Comparison of ENCODE assay signal across 12 cellular contexts in the genomic region with DNA sequence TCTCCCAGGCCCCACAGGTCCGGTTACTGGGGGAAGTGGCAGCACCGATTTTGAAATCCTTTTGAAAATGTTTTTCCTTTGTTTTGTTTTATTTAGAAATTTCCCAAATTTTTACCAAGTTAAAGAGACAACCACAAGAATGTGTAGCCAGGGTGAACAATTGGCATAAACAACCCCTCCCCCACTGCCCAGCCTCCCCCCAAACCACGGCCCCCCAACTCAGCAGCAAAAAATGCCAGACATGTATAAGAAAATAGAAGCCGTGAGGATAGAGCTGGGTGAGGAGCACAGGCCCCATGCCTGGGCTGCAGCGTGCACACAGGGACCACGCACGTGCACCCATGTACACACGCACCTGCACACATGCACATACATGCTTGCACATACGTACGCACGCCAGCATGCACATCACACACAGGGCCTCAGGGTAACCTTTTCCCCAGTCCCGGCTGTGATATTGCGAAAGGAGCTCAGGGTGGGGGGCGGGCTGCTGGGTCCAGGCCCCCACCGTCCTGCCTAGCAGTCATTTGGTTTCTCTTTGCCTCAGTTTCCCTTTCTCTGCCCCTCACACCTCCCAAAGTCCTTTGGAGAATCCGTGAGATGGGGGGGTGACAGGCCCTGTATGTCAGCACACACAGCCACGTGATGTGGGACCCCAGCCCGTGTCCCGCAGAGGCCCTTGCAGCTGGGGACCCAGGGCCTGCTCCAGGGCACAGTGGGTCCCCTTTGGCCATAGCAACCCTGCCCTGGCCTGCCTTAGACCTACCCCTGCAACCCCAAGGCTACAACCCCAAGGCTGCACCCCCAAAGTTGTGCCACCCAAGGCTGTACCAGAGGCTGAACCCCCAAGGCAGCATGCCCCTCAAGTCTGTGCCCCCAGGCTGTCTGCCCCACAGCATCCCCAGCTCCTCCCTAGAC. TPM values are rescaled to one million over a fixed set of nuclear protein-coding genes. Genes with fewer than 3 reads are reported as not detected.
DNase-seq lines count a peak whose midpoint lies in the region; ATAC-seq and TF ChIP-seq lines count a peak whose summit lies in the region.
"Had no signal": no experiment of that assay in that cellular context is flagged by ENCODE, and none has a peak within 500 bp of the region (broad histone marks: within the 10 kb centered on the region; RNA-seq: fewer than 3 reads in every experiment).

No MANE protein-coding gene starts in this region.

- TF ChIP-seq POLR2A in Peyer's patch (IDR thresholded peaks at IDR 0.05): no peak
- no peak for TF ChIP-seq POLR2A in prostate gland (IDR thresholded peaks at IDR 0.05)

- no peak for TF ChIP-seq CTCF in Peyer's patch (IDR thresholded peaks at IDR 0.05)
- no peak for TF ChIP-seq CTCF in fibroblast of villous mesenchyme (IDR thresholded peaks at IDR 0.05; ENCODE audit: insufficient read depth, low read depth, low read length)
- no peak for TF ChIP-seq CTCF in prostate gland (IDR thresholded peaks at IDR 0.05)

- H4K20me1 ChIP-seq in BLaER1: peaks cover 68% of the 10 kb centered on the region

- no peak overlapping the region for H3K9ac ChIP-seq in BLaER1

- H3K9me3 ChIP-seq in BLaER1: no peaks in the 10 kb centered on the region
- H3K9me3 ChIP-seq in Peyer's patch: no peaks in the 10 kb centered on the region
- no peaks in the 10 kb centered on the region for H3K9me3 ChIP-seq in prostate gland
- no peaks in the 10 kb centered on the region for H3K9me3 ChIP-seq in HAP-1

- H3K4me1 ChIP-seq in BLaER1: peaks cover 64% of the 10 kb centered on the region
- H3K4me1 ChIP-seq in Peyer's patch: peaks cover 0 to 5% (median 0%) of the 10 kb centered on the region in 4 donors
- peaks cover 11% of the 10 kb centered on the region for H3K4me1 ChIP-seq in prostate gland (replicated peaks)
- H3K4me1 ChIP-seq in HAP-1: no peaks in the 10 kb centered on the region

- H3K27me3 ChIP-seq in BLaER1 (peaks cover 29% of the 10 kb centered on the region), Peyer's patch (no peaks in the 10 kb centered on the region), prostate gland (replicated peaks; ENCODE audit: insufficient read depth) (no peaks in the 10 kb centered on the region), HAP-1 (ENCODE audit: low read depth) (no peaks in the 10 kb centered on the region)

- DNase-seq in Peyer's patch: peak in 2 of 3 donors; percentile 33 to 41
- peak; percentile 19 for DNase-seq in fibroblast of villous mesenchyme (ENCODE audit: low read depth)
- DNase-seq in prostate gland (ENCODE audit: low spot score): no peak
- DNase-seq in amygdala (lab: John Stamatoyannopoulos, UW): no peak
- no peak for DNase-seq in HAP-1 (ENCODE audit: low spot score in 2 of 2)
- DNase-seq: glutamatergic neuron, mesendoderm, NCI-H345, WERI-Rb-1 had no signal

- H3K4me3 ChIP-seq in BLaER1 (no peak overlapping the region), Peyer's patch (no peak overlapping the region), fibroblast of villous mesenchyme (ENCODE audit: low read depth, low read length) (peak overlapping the region; percentile 10), prostate gland (no peak overlapping the region), HAP-1 (no peak overlapping the region)

- 96% methylated on average over 19 of the region's 19 CpGs for WGBS in prostate gland

- in situ Hi-C loops in HAP-1 (cut with MboI; ENCODE audit: low sequenced_read_pairs): no loop called here

- ATAC-seq in SK-N-SH treated with all-trans-retinoic acid at 6 μM for 48 hours: no peak
- no peak for ATAC-seq in HG03159 (IDR thresholded peaks at IDR 0.05; ENCODE audit: unreplicated experiment)

- intact Hi-C loops in prostate gland (cut with DNase I): no loop called here

- H3K36me3 ChIP-seq in BLaER1 (no peaks in the 10 kb centered on the region), Peyer's patch (no peaks in the 10 kb centered on the region), prostate gland (no peaks in the 10 kb centered on the region), HAP-1 (replicated peaks) (no peaks in the 10 kb centered on the region)
- H3K36me3 ChIP-seq: WERI-Rb-1 had no signal

- peak overlapping the region; percentile 40; the same call in 1 of the 2 replicates for H3K4me2 ChIP-seq in BLaER1

- H3K27ac ChIP-seq in BLaER1: no peak overlapping the region
- H3K27ac ChIP-seq in Peyer's patch: peak overlapping the region; percentile 49 to 73 (median 72)
- peak overlapping the region; percentile 47 to 70 for H3K27ac ChIP-seq in prostate gland
- H3K27ac ChIP-seq: WERI-Rb-1 had no signal

TF ChIP-seq in SK-N-SH treated with all-trans-retinoic acid at 6 μM for 48 hours, 23 proteins besides CTCF, POLR2A, EP300 and RAD21 (continues in another document):
- TF ChIP-seq, protein P1, sequence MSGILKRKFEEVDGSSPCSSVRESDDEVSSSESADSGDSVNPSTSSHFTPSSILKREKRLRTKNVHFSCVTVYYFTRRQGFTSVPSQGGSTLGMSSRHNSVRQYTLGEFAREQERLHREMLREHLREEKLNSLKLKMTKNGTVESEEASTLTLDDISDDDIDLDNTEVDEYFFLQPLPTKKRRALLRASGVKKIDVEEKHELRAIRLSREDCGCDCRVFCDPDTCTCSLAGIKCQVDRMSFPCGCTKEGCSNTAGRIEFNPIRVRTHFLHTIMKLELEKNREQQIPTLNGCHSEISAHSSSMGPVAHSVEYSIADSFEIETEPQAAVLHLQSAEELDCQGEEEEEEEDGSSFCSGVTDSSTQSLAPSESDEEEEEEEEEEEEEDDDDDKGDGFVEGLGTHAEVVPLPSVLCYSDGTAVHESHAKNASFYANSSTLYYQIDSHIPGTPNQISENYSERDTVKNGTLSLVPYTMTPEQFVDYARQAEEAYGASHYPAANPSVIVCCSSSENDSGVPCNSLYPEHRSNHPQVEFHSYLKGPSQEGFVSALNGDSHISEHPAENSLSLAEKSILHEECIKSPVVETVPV (CRISPR knock-in tag; IDR thresholded peaks at IDR 0.05): no peak
- TF ChIP-seq GLIS3 (CRISPR knock-in tag; IDR thresholded peaks at IDR 0.05): no peak
- TF ChIP-seq ZC3H10 (CRISPR knock-in tag; IDR thresholded peaks at IDR 0.05): no peak
- TF ChIP-seq PPARA (CRISPR knock-in tag; IDR thresholded peaks at IDR 0.05; ENCODE audit: borderline replicate concordance): no peak
- no peak for TF ChIP-seq ZNF70 (CRISPR knock-in tag; IDR thresholded peaks at IDR 0.05)
- no peak for TF ChIP-seq OSR1 (CRISPR knock-in tag; IDR thresholded peaks at IDR 0.05)
- TF ChIP-seq ISL1 (CRISPR knock-in tag; IDR thresholded peaks at IDR 0.05): no peak
- TF ChIP-seq RARB (CRISPR knock-in tag; IDR thresholded peaks at IDR 0.05): no peak
- no peak for TF ChIP-seq ZFP3 (CRISPR knock-in tag; IDR thresholded peaks at IDR 0.05)
- TF ChIP-seq, protein P2, sequence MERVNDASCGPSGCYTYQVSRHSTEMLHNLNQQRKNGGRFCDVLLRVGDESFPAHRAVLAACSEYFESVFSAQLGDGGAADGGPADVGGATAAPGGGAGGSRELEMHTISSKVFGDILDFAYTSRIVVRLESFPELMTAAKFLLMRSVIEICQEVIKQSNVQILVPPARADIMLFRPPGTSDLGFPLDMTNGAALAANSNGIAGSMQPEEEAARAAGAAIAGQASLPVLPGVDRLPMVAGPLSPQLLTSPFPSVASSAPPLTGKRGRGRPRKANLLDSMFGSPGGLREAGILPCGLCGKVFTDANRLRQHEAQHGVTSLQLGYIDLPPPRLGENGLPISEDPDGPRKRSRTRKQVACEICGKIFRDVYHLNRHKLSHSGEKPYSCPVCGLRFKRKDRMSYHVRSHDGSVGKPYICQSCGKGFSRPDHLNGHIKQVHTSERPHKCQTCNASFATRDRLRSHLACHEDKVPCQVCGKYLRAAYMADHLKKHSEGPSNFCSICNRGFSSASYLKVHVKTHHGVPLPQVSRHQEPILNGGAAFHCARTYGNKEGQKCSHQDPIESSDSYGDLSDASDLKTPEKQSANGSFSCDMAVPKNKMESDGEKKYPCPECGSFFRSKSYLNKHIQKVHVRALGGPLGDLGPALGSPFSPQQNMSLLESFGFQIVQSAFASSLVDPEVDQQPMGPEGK (CRISPR knock-in tag; IDR thresholded peaks at IDR 0.05; ENCODE audit: borderline replicate concordance): no peak
- TF ChIP-seq, protein P3, sequence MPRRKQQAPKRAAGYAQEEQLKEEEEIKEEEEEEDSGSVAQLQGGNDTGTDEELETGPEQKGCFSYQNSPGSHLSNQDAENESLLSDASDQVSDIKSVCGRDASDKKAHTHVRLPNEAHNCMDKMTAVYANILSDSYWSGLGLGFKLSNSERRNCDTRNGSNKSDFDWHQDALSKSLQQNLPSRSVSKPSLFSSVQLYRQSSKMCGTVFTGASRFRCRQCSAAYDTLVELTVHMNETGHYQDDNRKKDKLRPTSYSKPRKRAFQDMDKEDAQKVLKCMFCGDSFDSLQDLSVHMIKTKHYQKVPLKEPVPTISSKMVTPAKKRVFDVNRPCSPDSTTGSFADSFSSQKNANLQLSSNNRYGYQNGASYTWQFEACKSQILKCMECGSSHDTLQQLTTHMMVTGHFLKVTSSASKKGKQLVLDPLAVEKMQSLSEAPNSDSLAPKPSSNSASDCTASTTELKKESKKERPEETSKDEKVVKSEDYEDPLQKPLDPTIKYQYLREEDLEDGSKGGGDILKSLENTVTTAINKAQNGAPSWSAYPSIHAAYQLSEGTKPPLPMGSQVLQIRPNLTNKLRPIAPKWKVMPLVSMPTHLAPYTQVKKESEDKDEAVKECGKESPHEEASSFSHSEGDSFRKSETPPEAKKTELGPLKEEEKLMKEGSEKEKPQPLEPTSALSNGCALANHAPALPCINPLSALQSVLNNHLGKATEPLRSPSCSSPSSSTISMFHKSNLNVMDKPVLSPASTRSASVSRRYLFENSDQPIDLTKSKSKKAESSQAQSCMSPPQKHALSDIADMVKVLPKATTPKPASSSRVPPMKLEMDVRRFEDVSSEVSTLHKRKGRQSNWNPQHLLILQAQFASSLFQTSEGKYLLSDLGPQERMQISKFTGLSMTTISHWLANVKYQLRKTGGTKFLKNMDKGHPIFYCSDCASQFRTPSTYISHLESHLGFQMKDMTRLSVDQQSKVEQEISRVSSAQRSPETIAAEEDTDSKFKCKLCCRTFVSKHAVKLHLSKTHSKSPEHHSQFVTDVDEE (CRISPR knock-in tag; IDR thresholded peaks at IDR 0.05): no peak
- TF ChIP-seq TOX (CRISPR knock-in tag; IDR thresholded peaks at IDR 0.05; ENCODE audit: borderline replicate concordance): no peak

RNA-seq across cellular contexts. Expression of a gene that starts 42.9 kb away (rescaled TPM):
- total RNA-seq in Peyer's patch (10 to 100 TPM in 1 of 4 donors, 1 to 10 TPM in 3; 1.9 to 15.5 (median 9.5) TPM), fibroblast of villous mesenchyme (26.8 and 44.8 TPM in 2 replicates), prostate gland (10 to 100 TPM in 1 of 2 donors, 1 to 10 TPM in 1; 4.1 to 80.7 TPM)

Comparison
In these comparisons a context has a peak if more than half of its experiments do, and no peak if none do; other contexts are left out.
1. DNase-seq: peak in Peyer's patch (2 of 3) and fibroblast of villous mesenchyme (single experiment); none in prostate gland (single experiment), amygdala (0 of 56) and HAP-1 (0 of 2).